ENCODE assay signal across 10 cellular contexts in the genomic region with DNA sequence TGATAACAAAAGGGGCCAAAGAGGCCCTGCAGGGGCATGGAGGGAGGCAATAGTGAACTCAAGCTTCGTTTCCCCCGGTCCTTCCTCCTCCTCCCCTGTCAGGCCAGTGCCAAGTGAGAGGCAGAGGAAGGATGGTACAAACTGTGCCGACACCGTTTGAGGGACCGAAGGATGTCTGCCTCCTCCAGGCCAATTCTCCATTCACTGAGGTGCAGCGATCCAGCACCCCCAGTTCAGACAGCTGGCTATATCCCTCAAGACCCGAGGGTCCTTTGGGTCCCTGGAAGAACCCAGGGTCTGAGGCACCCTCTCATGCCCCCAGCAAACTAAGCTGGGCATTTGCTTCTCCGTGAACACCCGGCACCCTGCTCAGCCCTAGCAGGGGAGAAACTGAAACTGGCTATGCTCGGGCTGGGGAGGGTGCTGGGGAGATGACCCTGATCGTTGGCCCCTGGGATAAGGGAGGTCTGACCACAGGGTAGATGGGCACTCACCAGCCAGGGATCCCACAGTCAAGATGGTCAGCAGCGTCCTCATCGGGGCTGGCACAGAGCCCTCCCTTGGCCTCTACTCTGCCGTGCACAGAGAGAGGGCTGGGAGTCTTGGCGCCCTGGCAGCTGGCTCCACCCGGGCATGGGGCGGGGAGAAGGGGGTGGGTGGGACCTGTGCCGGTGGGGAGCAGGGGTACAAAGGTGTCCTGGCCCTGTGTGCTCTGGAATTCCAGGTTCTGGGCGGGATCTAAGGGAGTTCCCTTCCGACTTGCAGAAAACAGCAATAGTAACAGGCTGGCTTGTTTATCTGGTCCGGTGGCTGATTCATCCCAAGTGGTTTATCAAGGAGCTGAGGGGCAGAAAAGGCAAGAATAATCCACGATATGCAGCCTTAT. TPM values are rescaled to one million over a fixed set of nuclear protein-coding genes. Genes with fewer than 3 reads are reported as not detected.
DNase-seq lines count a peak whose midpoint lies in the region; ATAC-seq and TF ChIP-seq lines count a peak whose summit lies in the region.
"Had no signal": no experiment of that assay in that cellular context is flagged by ENCODE, and none has a peak within 500 bp of the region (broad histone marks: within the 10 kb centered on the region; RNA-seq: fewer than 3 reads in every experiment).

A gene with protein sequence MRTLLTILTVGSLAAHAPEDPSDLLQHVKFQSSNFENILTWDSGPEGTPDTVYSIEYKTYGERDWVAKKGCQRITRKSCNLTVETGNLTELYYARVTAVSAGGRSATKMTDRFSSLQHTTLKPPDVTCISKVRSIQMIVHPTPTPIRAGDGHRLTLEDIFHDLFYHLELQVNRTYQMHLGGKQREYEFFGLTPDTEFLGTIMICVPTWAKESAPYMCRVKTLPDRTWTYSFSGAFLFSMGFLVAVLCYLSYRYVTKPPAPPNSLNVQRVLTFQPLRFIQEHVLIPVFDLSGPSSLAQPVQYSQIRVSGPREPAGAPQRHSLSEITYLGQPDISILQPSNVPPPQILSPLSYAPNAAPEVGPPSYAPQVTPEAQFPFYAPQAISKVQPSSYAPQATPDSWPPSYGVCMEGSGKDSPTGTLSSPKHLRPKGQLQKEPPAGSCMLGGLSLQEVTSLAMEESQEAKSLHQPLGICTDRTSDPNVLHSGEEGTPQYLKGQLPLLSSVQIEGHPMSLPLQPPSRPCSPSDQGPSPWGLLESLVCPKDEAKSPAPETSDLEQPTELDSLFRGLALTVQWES (minus strand): TSS at position 595 of the 886 bp plus-strand sequence. CDS start 58 bp downstream, at position 537.

- H3K9me3 Mint-ChIP-seq in type B pancreatic cell = no peaks in the 10 kb centered on the region
- H3K9me3 Mint-ChIP-seq: activated B cell treated with CpG ODN at 0.5 μM for 24 hours had no signal

- DNase-seq in ascending aorta (ENCODE audit: low spot score in 2 of 2) (no peak), kidney tubule cell (ENCODE audit: low spot score) (peak; percentile 47), type B pancreatic cell (ENCODE audit: extremely low spot score, unreplicated experiment) (no peak)
- no peak for DNase-seq in stimulated activated CD4-positive, alpha-beta T cell treated with anti-CD3 and anti-CD28 coated beads, Interleukin-2, amount 100 ng/mL, for 48 hours
- DNase-seq in stimulated activated naive CD8-positive, alpha-beta T cell treated with anti-CD3 and anti-CD28 coated beads, Interleukin-15, Interleukin-2, amounts not matched to agents 100 U/mL and 50 U/mL, for 24 hours = no peak
- DNase-seq: activated B cell treated with CpG ODN at 0.5 μM for 24 hours, naive B cell had no signal

- H3K36me3 Mint-ChIP-seq in type B pancreatic cell = no peaks in the 10 kb centered on the region

- H3K27ac Mint-ChIP-seq in type B pancreatic cell = peak within 1 kb of the TSS; percentile 91
- H3K27ac Mint-ChIP-seq: activated B cell treated with CpG ODN at 0.5 μM for 24 hours had no signal

- peak within 1 kb of the TSS; percentile 43 for H3K4me3 Mint-ChIP-seq in type B pancreatic cell
- H3K4me3 Mint-ChIP-seq: activated B cell treated with CpG ODN at 0.5 μM for 24 hours had no signal

- H3K36me3 ChIP-seq in KOPT-K1 (ENCODE audit: insufficient read depth, low read length) (no peaks in the 10 kb centered on the region), ascending aorta (no peaks in the 10 kb centered on the region)

- H3K27ac ChIP-seq in KOPT-K1 (ENCODE audit: low read depth, low read length, poor library complexity, severe bottlenecking) = peak within 1 kb of the TSS; percentile 35
- H3K27ac ChIP-seq in ascending aorta = no peak within 1 kb of the TSS

- no peak for ATAC-seq in HG02623 (IDR thresholded peaks at IDR 0.05; ENCODE audit: unreplicated experiment)
- ATAC-seq in HG03342 (IDR thresholded peaks at IDR 0.05; ENCODE audit: unreplicated experiment) = no peak
- no peak for ATAC-seq in stimulated activated naive CD8-positive, alpha-beta T cell treated with anti-CD3 and anti-CD28 coated beads, Interleukin-15, Interleukin-2, amounts not matched to agents 100 U/mL and 50 U/mL, for 24 hours

- H3K4me1 ChIP-seq in ascending aorta = no peaks in the 10 kb centered on the region

- TF ChIP-seq CTCF in ascending aorta (IDR thresholded peaks at IDR 0.05) (no peak), type B pancreatic cell (conservative IDR thresholded peaks at IDR 0.05) (no peak)

- intact Hi-C loops in ascending aorta (cut with DNase I) = no loop called here

- no peaks in the 10 kb centered on the region for H3K27me3 ChIP-seq in ascending aorta

- H3K4me3 ChIP-seq in ascending aorta = peak within 1 kb of the TSS; percentile 36 to 54

- H3K4me1 Mint-ChIP-seq in type B pancreatic cell (ENCODE audit: unreplicated experiment) = peaks cover 7% of the 10 kb centered on the region

- H3K9me3 ChIP-seq in KOPT-K1 (ENCODE audit: insufficient read depth, low read length, poor library complexity, severe bottlenecking) = no peaks in the 10 kb centered on the region
- H3K9me3 ChIP-seq in ascending aorta = no peaks in the 10 kb centered on the region

- H3K27me3 Mint-ChIP-seq in type B pancreatic cell = no peaks in the 10 kb centered on the region

RNA-seq across cellular contexts. Expression of the gene that starts here (rescaled TPM):
- not detected for total RNA-seq in ascending aorta
- 1.1 and 2.8 TPM in 2 replicates for total RNA-seq in type B pancreatic cell (ENCODE audit: low replicate concordance)
